18 cellular contexts compared by ENCODE assay signal in the genomic region with DNA sequence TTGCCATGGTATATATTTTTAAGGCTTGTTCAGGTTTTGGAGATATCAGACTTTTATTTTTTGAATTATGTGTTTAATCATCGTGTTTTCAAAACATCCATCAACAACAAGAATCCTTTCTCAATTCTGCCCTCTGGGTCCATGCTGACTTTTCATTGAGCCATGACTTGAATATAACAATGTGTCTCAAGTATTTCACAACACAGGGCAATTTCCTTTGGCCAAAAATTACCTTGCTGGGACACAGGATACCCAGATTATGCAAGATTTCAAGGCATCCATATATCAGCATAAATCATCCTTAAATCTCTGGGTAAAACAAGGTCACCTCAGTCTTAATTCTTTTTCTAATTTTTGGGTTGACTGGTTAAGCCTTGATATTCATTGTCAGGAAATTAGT.
"Had no signal": no experiment of that assay in that cellular context is flagged by ENCODE, and none has a peak within 500 bp of the region (broad histone marks: within the 10 kb centered on the region; RNA-seq: fewer than 3 reads in every experiment).

No MANE protein-coding gene starts in this region.

- H3K36me3 ChIP-seq: vagina had no signal

- H3K4me1 ChIP-seq: foreskin keratinocyte, tibial nerve, vagina had no signal

- H3K4me3 ChIP-seq: lung, tibial nerve, vagina had no signal

- DNase-seq: activated CD4-positive, alpha-beta T cell treated with anti-CD3 and anti-CD28 coated beads for 48 hours; activated CD4-positive, CD25-positive, alpha-beta regulatory T cell; activated CD8-positive, alpha-beta T cell treated with anti-CD3 and anti-CD28 coated beads for 36 hours; activated naive CD4-positive, alpha-beta T cell treated with anti-CD3 and anti-CD28 coated beads, Interleukin-2, amount 50 U/mL, for 16 hours; activated T-cell treated with anti-CD3 and anti-CD28 coated beads, Interleukin-2, amount 50 U/mL, for 24 hours; caudate nucleus; effector memory CD8-positive, alpha-beta T cell; foreskin keratinocyte; hypothalamus; islet precursor cell; left colon; midbrain; stimulated activated CD4-positive, alpha-beta T cell treated with anti-CD3 and anti-CD28 coated beads, Interleukin-12 subunit alpha, Interleukin-12 subunit beta, amount 100 ng/mL, for 4 hours; stimulated activated CD4-positive, alpha-beta T cell treated with anti-CD3 and anti-CD28 coated beads, Interleukin-2, amount 100 ng/mL, for 24 hours; T1000 had no signal

- ATAC-seq: activated CD8-positive, alpha-beta T cell treated with anti-CD3 and anti-CD28 coated beads for 36 hours; effector memory CD8-positive, alpha-beta T cell; foreskin keratinocyte; left colon had no signal

- H3K27ac ChIP-seq: foreskin keratinocyte, tibial nerve, vagina had no signal

- H3K27me3 ChIP-seq: foreskin keratinocyte, tibial nerve, vagina had no signal
